Comparison of ENCODE assay signal across 9 cellular contexts in the genomic region with DNA sequence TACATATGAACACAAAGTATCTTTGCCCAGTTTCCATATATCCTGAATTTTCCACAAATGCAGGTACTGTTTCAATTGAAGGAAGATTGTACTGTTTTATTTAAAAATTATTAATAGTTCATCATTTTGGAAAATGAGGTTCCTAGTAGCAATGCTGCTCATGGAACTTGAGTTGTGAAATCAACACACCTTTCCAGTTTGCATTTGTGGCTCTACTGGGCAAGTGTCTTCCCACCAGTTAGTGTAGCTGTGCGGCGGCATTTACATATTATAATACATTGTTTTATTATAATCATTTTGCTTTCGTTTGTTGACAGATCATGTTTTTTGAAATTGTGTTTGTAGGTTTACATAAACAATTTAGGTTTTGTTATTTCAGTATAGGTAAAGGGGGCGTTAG. TPM values are rescaled to one million over a fixed set of nuclear protein-coding genes. Genes with fewer than 3 reads are reported as not detected.
A peak's percentile ranks its signal among the peaks of the same experiment; 100 is the strongest.
DNase-seq lines count a peak whose midpoint lies in the region; ATAC-seq and TF ChIP-seq lines count a peak whose summit lies in the region.
"Had no signal": no experiment of that assay in that cellular context is flagged by ENCODE, and none has a peak within 500 bp of the region (broad histone marks: within the 10 kb centered on the region; RNA-seq: fewer than 3 reads in every experiment).

No MANE protein-coding gene starts in this region.

- no peak overlapping the region for H4K5ac ChIP-seq in mesendoderm (ENCODE audit: low read length)

- H3K4me3 ChIP-seq in heart right ventricle (peak overlapping the region in 9 of 10 donors; percentile 28 to 99 (median 92)), astrocyte of the spinal cord (ENCODE audit: low read depth, low read length) (peak overlapping the region; percentile 52), mesendoderm (ENCODE audit: low read length) (no peak overlapping the region), uterus (peak overlapping the region in 1 of 2 donors; percentile 86)

- H3K79me2 ChIP-seq in mesendoderm (ENCODE audit: control insufficient read depth, insufficient read depth, low read length): peaks cover 29% of the 10 kb centered on the region

- no peak overlapping the region for H2AK5ac ChIP-seq in mesendoderm (ENCODE audit: low read length)

- no peak overlapping the region for H2BK5ac ChIP-seq in mesendoderm (ENCODE audit: low read length)

- intact Hi-C loops in heart right ventricle (cut with DNase I) (loop anchor here in 5 of 10 donors (5.0 to 10.0 kb wide), 5 partner anchors 57 to 247 kb away; partner anchors contain the start of genes NYX (in 2 of the 5) and USP9X (in 2 of the 5)), cardiac septum (cut with DNase I) (loop anchor here (2.0 kb wide), 1 partner anchor 111 kb away; no protein-coding TSS in a partner anchor), uterus (cut with DNase I; ENCODE audit: low total_unique reads) (no loop called here)

- WGBS in heart right ventricle, 2 donors: 70 to 77% methylated on average over 4 of the region's 4 CpGs
- no CpG with 5 or more reads among the region's 4 CpGs for WGBS in mesendoderm (ENCODE audit: extremely low coverage, insufficient coverage, low lambda C conversion rate)

- TF ChIP-seq CTCF in heart right ventricle (IDR thresholded peaks at IDR 0.05) (no peak), astrocyte of the spinal cord (IDR thresholded peaks at IDR 0.05; ENCODE audit: low read depth, low read length) (no peak), uterus (IDR thresholded peaks at IDR 0.05) (no peak)

- H3K27ac ChIP-seq in heart right ventricle (peak overlapping the region in 9 of 10 donors; percentile 34 to 100 (median 100)), mesendoderm (ENCODE audit: low read depth, low read length) (no peak overlapping the region), uterus (peak overlapping the region; percentile 99)

- H3K18ac ChIP-seq in mesendoderm (ENCODE audit: low read length): no peak overlapping the region

- in situ Hi-C loops in astrocyte of the spinal cord (cut with HindIII; ENCODE audit: low sequenced_read_pairs): no loop called here

- peak overlapping the region; percentile 85 for H3K56ac ChIP-seq in mesendoderm (ENCODE audit: low read length)

- no peaks in the 10 kb centered on the region for H3K79me1 ChIP-seq in mesendoderm (ENCODE audit: low read length)

- DNase-seq in heart right ventricle: no peak
- no peak for DNase-seq in cardiac septum (ENCODE audit: low spot score)
- no peak for DNase-seq in astrocyte of the spinal cord (ENCODE audit: low read depth, low spot score)
- DNase-seq in mesendoderm: no peak
- no peak for DNase-seq in uterus
- DNase-seq in dedifferentiated amniotic fluid mesenchymal stem cell (ENCODE audit: extremely low spot score): no peak
- DNase-seq in GF-D8 (lab: John Stamatoyannopoulos, UW): no peak
- DNase-seq: MV-4-11 had no signal

- no peak overlapping the region for H2BK120ac ChIP-seq in mesendoderm (ENCODE audit: low read depth, low read length)

- no peak overlapping the region for H2BK15ac ChIP-seq in mesendoderm (replicated peaks; ENCODE audit: low read depth)

- no peaks in the 10 kb centered on the region for H3K9me3 ChIP-seq in heart right ventricle
- no peaks in the 10 kb centered on the region for H3K9me3 ChIP-seq in uterus

- H3K27me3 ChIP-seq in heart right ventricle (no peaks in the 10 kb centered on the region), mesendoderm (ENCODE audit: insufficient read depth, low read length, poor library complexity) (no peaks in the 10 kb centered on the region), uterus (no peaks in the 10 kb centered on the region)

- H3K4me1 ChIP-seq in heart right ventricle (peaks cover 0 to 43% (median 9%) of the 10 kb centered on the region in 9 donors), mesendoderm (ENCODE audit: control insufficient read depth, low read depth, low read length) (no peaks in the 10 kb centered on the region), uterus (no peaks in the 10 kb centered on the region)

- no peak overlapping the region for H3K23ac ChIP-seq in mesendoderm (ENCODE audit: low read length)

- no peak overlapping the region for H3K4ac ChIP-seq in mesendoderm (ENCODE audit: low read depth, low read length)

- H4K8ac ChIP-seq in mesendoderm (ENCODE audit: low read depth, low read length): no peak overlapping the region

- no peak overlapping the region for H3K4me2 ChIP-seq in mesendoderm (ENCODE audit: low read length)

- no peak for TF ChIP-seq POLR2A in uterus (IDR thresholded peaks at IDR 0.05)

- H3K9ac ChIP-seq in mesendoderm (ENCODE audit: low read length): peak overlapping the region; percentile 82

- no peaks in the 10 kb centered on the region for H3K36me3 ChIP-seq in heart right ventricle
- H3K36me3 ChIP-seq in mesendoderm (ENCODE audit: control insufficient read depth, insufficient read depth, low read length): no peaks in the 10 kb centered on the region
- no peaks in the 10 kb centered on the region for H3K36me3 ChIP-seq in uterus

- ATAC-seq in heart right ventricle (no peak), GM18520 (IDR thresholded peaks at IDR 0.05; ENCODE audit: unreplicated experiment) (no peak)

RNA-seq across cellular contexts. Expression of gene DDX3X, which starts 2.0 kb away (rescaled TPM):
- total RNA-seq in heart right ventricle (100 to 1,000 TPM; 143 to 247 (median 162) TPM), cardiac septum (214 TPM), uterus (100 to 1,000 TPM; 124 to 387 (median 268) TPM)
- polyA plus RNA-seq in heart right ventricle: 10 to 100 TPM; 36.8 to 44.0 TPM
- polyA plus RNA-seq in mesendoderm (2013, experiment 1 of 2): 156 TPM
- polyA plus RNA-seq in mesendoderm (2013, experiment 2 of 2): 152 TPM
